2 cellular contexts compared by ENCODE assay signal in genomic region chr2:237806334-237806733, GRCh38.
TF ChIP-seq lines count a peak whose summit lies in the region.

No MANE protein-coding gene starts in this region.

TF ChIP-seq in endothelial cell of umbilical vein, 7 proteins besides CTCF, POLR2A, EP300 and RAD21:
- TF ChIP-seq MAX (IDR thresholded peaks at IDR 0.05; ENCODE audit: insufficient read depth, insufficient read length) (no peak), JUN (IDR thresholded peaks at IDR 0.05; ENCODE audit: borderline replicate concordance, insufficient read depth, insufficient read length, low read depth) (no peak), FOS (IDR thresholded peaks at IDR 0.05; ENCODE audit: borderline replicate concordance, insufficient read depth, low read length) (no peak), POLR2AphosphoS5 (IDR thresholded peaks at IDR 0.05; ENCODE audit: insufficient read depth, low read depth, low read length) (no peak), MYC (IDR thresholded peaks at IDR 0.05; ENCODE audit: low read depth, low read length) (no peak), EZH2 (IDR thresholded peaks at IDR 0.05; ENCODE audit: borderline replicate concordance, low read depth, low read length, severe bottlenecking) (no peak), GATA2 (IDR thresholded peaks at IDR 0.05; ENCODE audit: insufficient read depth, insufficient read length, low read depth, low read length) (no peak)

TF ChIP-seq in WTC11, 78 proteins besides CTCF, POLR2A, EP300 and RAD21 (continued from another document):
- TF ChIP-seq ZNF121 (CRISPR knock-in tag; IDR thresholded peaks at IDR 0.05) (no peak), ELF4 (CRISPR knock-in tag; IDR thresholded peaks at IDR 0.05; ENCODE audit: low read depth) (no peak), ZBTB21 (CRISPR knock-in tag; IDR thresholded peaks at IDR 0.05; ENCODE audit: borderline replicate concordance) (no peak), PREB (CRISPR knock-in tag; IDR thresholded peaks at IDR 0.05; ENCODE audit: borderline replicate concordance) (no peak), ZNF512 (CRISPR knock-in tag; IDR thresholded peaks at IDR 0.05; ENCODE audit: borderline replicate concordance) (no peak), SP1 (CRISPR knock-in tag; conservative IDR thresholded peaks at IDR 0.05) (no peak), AFF4 (CRISPR knock-in tag; IDR thresholded peaks at IDR 0.05; ENCODE audit: borderline replicate concordance) (no peak), RORB (CRISPR knock-in tag; IDR thresholded peaks at IDR 0.05) (no peak), TEAD1 (CRISPR knock-in tag; IDR thresholded peaks at IDR 0.05) (no peak), ZNF219 (CRISPR knock-in tag; IDR thresholded peaks at IDR 0.05; ENCODE audit: borderline replicate concordance) (no peak), MLX (CRISPR knock-in tag; IDR thresholded peaks at IDR 0.05) (no peak), ZNF532 (CRISPR knock-in tag; IDR thresholded peaks at IDR 0.05; ENCODE audit: borderline replicate concordance) (no peak)
